ENCODE assay signal across 8 cellular contexts in the genomic region with DNA sequence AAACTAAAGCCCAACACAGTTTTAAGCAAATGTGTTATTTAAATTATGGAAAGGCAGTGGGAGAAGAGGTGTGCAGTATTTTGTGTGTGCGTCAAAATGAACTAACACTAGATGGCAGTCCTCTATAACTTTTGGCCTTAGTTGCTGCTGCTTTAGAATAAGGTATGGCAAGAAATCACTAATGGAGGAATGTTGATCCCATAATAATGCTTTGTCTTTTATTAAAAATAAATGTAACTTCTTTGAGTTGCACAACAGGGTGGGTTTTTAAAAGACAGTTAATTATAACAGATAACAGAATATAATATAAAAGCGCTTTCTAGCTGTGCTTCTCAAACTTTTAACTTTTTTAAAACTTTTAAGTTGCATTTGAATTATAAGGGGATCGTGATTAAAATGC. TPM values are rescaled to one million over a fixed set of nuclear protein-coding genes. Genes with fewer than 3 reads are reported as not detected.
DNase-seq lines count a peak whose midpoint lies in the region; ATAC-seq and TF ChIP-seq lines count a peak whose summit lies in the region.

No MANE protein-coding gene starts in this region.

- intact Hi-C loops in Caco-2 (cut with micrococcal nuclease; ENCODE audit: unreplicated experiment), result loop anchor here (1.0 to 10.0 kb wide), 6 partner anchors 58 to 748 kb away; a partner anchor contains a TSS
- intact Hi-C loops in activated CD4-positive, alpha-beta memory T cell treated with anti-CD3 and anti-CD28 coated beads for 36 hours (cut with micrococcal nuclease), result loop anchor here (2.0 to 10.0 kb wide), 2 partner anchors 559 to 747 kb away; no protein-coding TSS in a partner anchor

- no peaks in the 10 kb centered on the region for H3K9me3 ChIP-seq in Caco-2

- TF ChIP-seq CTCF in Caco-2 (IDR thresholded peaks at IDR 0.05; ENCODE audit: insufficient read depth in 1 of 2, low read depth in 1 of 2, low read length in 1 of 2, severe bottlenecking in 1 of 2, unreplicated experiment in 1 of 2) (peak; percentile 55 to 68), chondrocyte (IDR thresholded peaks at IDR 0.05) (peak; percentile 89)

- POLR2A ChIA-PET in Caco-2 (lab: Charles Lee), result no interaction called here
- POLR2A ChIA-PET in activated CD4-positive, alpha-beta memory T cell treated with anti-CD3 and anti-CD28 coated beads for 36 hours (lab: Charles Lee), result no interaction called here

- H3K27me3 Mint-ChIP-seq in Caco-2 (ENCODE audit: insufficient read depth, unreplicated experiment) (peaks cover 2% of the 10 kb centered on the region), chondrocyte (ENCODE audit: low read depth) (no peaks in the 10 kb centered on the region)
- no peaks in the 10 kb centered on the region for H3K27me3 Mint-ChIP-seq in activated CD4-positive, alpha-beta memory T cell treated with anti-CD3 and anti-CD28 coated beads for 36 hours
- H3K27me3 Mint-ChIP-seq in stimulated activated naive CD8-positive, alpha-beta T cell treated with anti-CD3 and anti-CD28 coated beads, Interleukin-15, amount 100 ng/mL, for 72 hours, result no peaks in the 10 kb centered on the region

- no peaks in the 10 kb centered on the region for H3K36me3 Mint-ChIP-seq in Caco-2 (ENCODE audit: insufficient read depth, unreplicated experiment)
- peaks cover 3% of the 10 kb centered on the region for H3K36me3 Mint-ChIP-seq in chondrocyte (ENCODE audit: low read depth)
- no peaks in the 10 kb centered on the region for H3K36me3 Mint-ChIP-seq in activated CD4-positive, alpha-beta memory T cell treated with anti-CD3 and anti-CD28 coated beads for 36 hours

- peak in 1 of 2 experiments; percentile 41 for DNase-seq in Caco-2
- peak; percentile 73 for DNase-seq in NCI-H82 (lab: John Stamatoyannopoulos, UW)
- no peak for DNase-seq in chondrocyte (ENCODE audit: low spot score)
- peak; percentile 57 for DNase-seq in medulla oblongata (ENCODE audit: extremely low spot score)
- DNase-seq in activated CD4-positive, alpha-beta memory T cell treated with anti-CD3 and anti-CD28 coated beads for 36 hours, result no peak
- DNase-seq in stimulated activated naive CD8-positive, alpha-beta T cell treated with anti-CD3 and anti-CD28 coated beads, Interleukin-15, amount 100 ng/mL, for 72 hours, result no peak

- no peaks in the 10 kb centered on the region for H3K36me3 ChIP-seq in Caco-2 (ENCODE audit: control insufficient read depth, insufficient read depth, low read length)

- CTCF ChIA-PET in Caco-2 (lab: Charles Lee), result interaction anchor here (0.6 kb wide), 2 partner anchors 301 to 747 kb away, joined by 3 to 9 read pairs; no protein-coding TSS in a partner anchor
- CTCF ChIA-PET in activated CD4-positive, alpha-beta memory T cell treated with anti-CD3 and anti-CD28 coated beads for 36 hours (lab: Charles Lee), result interaction anchor here (0.7 to 1.9 kb wide), 7 partner anchors 46 to 902 kb away, joined by 3 to 26 read pairs (median 3); no protein-coding TSS in a partner anchor

- no peaks in the 10 kb centered on the region for H3K4me1 Mint-ChIP-seq in Caco-2 (ENCODE audit: low read depth, unreplicated experiment)
- H3K4me1 Mint-ChIP-seq in chondrocyte (ENCODE audit: low read depth), result peaks cover 9% of the 10 kb centered on the region
- H3K4me1 Mint-ChIP-seq in activated CD4-positive, alpha-beta memory T cell treated with anti-CD3 and anti-CD28 coated beads for 36 hours (ENCODE audit: low read depth), result peaks cover 5% of the 10 kb centered on the region
- peaks cover 5% of the 10 kb centered on the region for H3K4me1 Mint-ChIP-seq in stimulated activated naive CD8-positive, alpha-beta T cell treated with anti-CD3 and anti-CD28 coated beads, Interleukin-15, amount 100 ng/mL, for 72 hours

- H3K4me3 ChIP-seq in Caco-2 (ENCODE audit: low read depth, low read length), result no peak overlapping the region

- no peak overlapping the region for H3K27ac Mint-ChIP-seq in Caco-2 (ENCODE audit: unreplicated experiment)
- H3K27ac Mint-ChIP-seq in chondrocyte (ENCODE audit: unreplicated experiment), result no peak overlapping the region
- no peak overlapping the region for H3K27ac Mint-ChIP-seq in activated CD4-positive, alpha-beta memory T cell treated with anti-CD3 and anti-CD28 coated beads for 36 hours
- H3K27ac Mint-ChIP-seq in stimulated activated naive CD8-positive, alpha-beta T cell treated with anti-CD3 and anti-CD28 coated beads, Interleukin-15, amount 100 ng/mL, for 72 hours, result no peak overlapping the region

- H3K4me1 ChIP-seq in Caco-2, result no peaks in the 10 kb centered on the region

- ATAC-seq in GM18907 (IDR thresholded peaks at IDR 0.05; ENCODE audit: unreplicated experiment) (peak; percentile 84), HG03558 (IDR thresholded peaks at IDR 0.05; ENCODE audit: extremely low read depth, unreplicated experiment) (peak; percentile 56)
- ATAC-seq in stimulated activated naive CD8-positive, alpha-beta T cell treated with anti-CD3 and anti-CD28 coated beads, Interleukin-15, amount 100 ng/mL, for 72 hours, result no peak

- H3K9me3 Mint-ChIP-seq in Caco-2 (ENCODE audit: unreplicated experiment) (no peaks in the 10 kb centered on the region), chondrocyte (ENCODE audit: low read depth) (no peaks in the 10 kb centered on the region)
- no peaks in the 10 kb centered on the region for H3K9me3 Mint-ChIP-seq in activated CD4-positive, alpha-beta memory T cell treated with anti-CD3 and anti-CD28 coated beads for 36 hours
- no peaks in the 10 kb centered on the region for H3K9me3 Mint-ChIP-seq in stimulated activated naive CD8-positive, alpha-beta T cell treated with anti-CD3 and anti-CD28 coated beads, Interleukin-15, amount 100 ng/mL, for 72 hours

- no TSS peak for BruUV-seq in Caco-2 (replicated peaks; lab: Mats Ljungman, UMichigan)

- H3K4me3 Mint-ChIP-seq in Caco-2 (ENCODE audit: unreplicated experiment) (no peak overlapping the region), chondrocyte (ENCODE audit: unreplicated experiment) (no peak overlapping the region)
- H3K4me3 Mint-ChIP-seq in activated CD4-positive, alpha-beta memory T cell treated with anti-CD3 and anti-CD28 coated beads for 36 hours, result no peak overlapping the region
- no peak overlapping the region for H3K4me3 Mint-ChIP-seq in stimulated activated naive CD8-positive, alpha-beta T cell treated with anti-CD3 and anti-CD28 coated beads, Interleukin-15, amount 100 ng/mL, for 72 hours

- no peaks in the 10 kb centered on the region for H3K27me3 ChIP-seq in Caco-2 (replicated peaks; ENCODE audit: control insufficient read depth, insufficient read depth, low read length)

RNA-seq across cellular contexts. Expression of a gene that starts 56.4 kb away (rescaled TPM):
- total RNA-seq in Caco-2 (2022) (4.7 and 5.6 TPM in 2 replicates), chondrocyte (16.5 to 29.7 TPM (median 18.0 TPM) in 3 replicates)
- 1 to 10 TPM; 9.2 to 9.5 TPM for total RNA-seq in activated CD4-positive, alpha-beta memory T cell treated with anti-CD3 and anti-CD28 coated beads for 36 hours

Comparison
In these comparisons a context has a peak if more than half of its experiments do, and no peak if none do; other contexts are left out.
1. DNase-seq: peak in NCI-H82 (single experiment) and medulla oblongata (single experiment); none in chondrocyte (single experiment), activated CD4-positive, alpha-beta memory T cell treated with anti-CD3 and anti-CD28 coated beads for 36 hours (single experiment) and stimulated activated naive CD8-positive, alpha-beta T cell treated with anti-CD3 and anti-CD28 coated beads, Interleukin-15, amount 100 ng/mL, for 72 hours (0 of 2).